14 cellular contexts compared by ENCODE assay signal in the genomic region with DNA sequence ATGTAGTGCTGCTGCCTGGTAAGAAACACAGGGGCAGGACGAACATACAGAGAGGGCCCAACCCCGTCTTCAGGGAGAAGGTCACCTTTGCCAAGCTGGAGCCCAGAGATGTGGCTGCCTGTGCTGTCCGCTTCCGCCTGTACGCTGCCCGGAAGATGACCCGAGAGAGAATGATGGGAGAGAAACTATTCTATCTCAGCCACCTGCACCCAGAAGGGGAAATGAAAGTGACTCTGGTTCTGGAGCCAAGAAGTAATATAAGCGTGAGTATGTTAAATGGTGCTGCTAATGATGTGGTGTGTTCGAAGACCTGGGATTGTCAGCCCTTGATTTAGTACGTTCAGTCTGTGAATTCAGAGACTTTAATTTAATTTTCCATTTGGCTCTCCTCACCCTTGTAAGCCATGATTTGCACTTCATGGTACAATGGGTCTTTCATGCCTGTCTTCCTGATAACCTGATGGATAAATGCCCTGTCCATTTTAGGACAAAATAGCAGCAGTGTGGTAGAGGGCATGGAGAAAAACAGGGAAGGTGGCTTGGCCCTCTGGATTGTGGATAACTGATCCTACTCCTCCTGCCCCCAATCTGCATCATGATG.
DNase-seq lines count a peak whose midpoint lies in the region; ATAC-seq, FAIRE-seq and TF ChIP-seq lines count a peak whose summit lies in the region.
"Had no signal": no experiment of that assay in that cellular context is flagged by ENCODE, and none has a peak within 500 bp of the region (broad histone marks: within the 10 kb centered on the region; RNA-seq: fewer than 3 reads in every experiment).

No MANE protein-coding gene starts in this region.

- H3K56ac ChIP-seq in mesendoderm (ENCODE audit: low read length) = no peak overlapping the region

- H3K9me3 ChIP-seq in hepatocyte (ENCODE audit: low read depth) (no peaks in the 10 kb centered on the region), SK-N-SH (no peaks in the 10 kb centered on the region)

- H3K27me3 ChIP-seq in hepatocyte = no peaks in the 10 kb centered on the region
- H3K27me3 ChIP-seq in mesendoderm (ENCODE audit: insufficient read depth, low read length, poor library complexity) = no peaks in the 10 kb centered on the region
- H3K27me3 ChIP-seq in SK-N-SH (ENCODE audit: insufficient read depth) = no peaks in the 10 kb centered on the region

- H3K4me1 ChIP-seq in hepatocyte (ENCODE audit: insufficient read depth) = no peaks in the 10 kb centered on the region
- no peaks in the 10 kb centered on the region for H3K4me1 ChIP-seq in mesendoderm (ENCODE audit: control insufficient read depth, low read depth, low read length)
- no peaks in the 10 kb centered on the region for H3K4me1 ChIP-seq in SK-N-SH (ENCODE audit: control insufficient read depth in 1 of 2, insufficient read depth in 2 of 2, low read depth in 1 of 2, low read length in 1 of 2)

- TF ChIP-seq RAD21 in SK-N-SH (IDR thresholded peaks at IDR 0.05; ENCODE audit: low read length) = no peak

- H3K9me2 ChIP-seq in hepatocyte (replicated peaks; ENCODE audit: insufficient read depth) = no peaks in the 10 kb centered on the region
- no peaks in the 10 kb centered on the region for H3K9me2 ChIP-seq in SK-N-SH

- no peaks in the 10 kb centered on the region for H3K79me1 ChIP-seq in mesendoderm (ENCODE audit: low read length)

- no peak overlapping the region for H4K5ac ChIP-seq in mesendoderm (ENCODE audit: low read length)

- no peak overlapping the region for H3K18ac ChIP-seq in mesendoderm (ENCODE audit: low read length)

- no peak overlapping the region for H3K4ac ChIP-seq in mesendoderm (ENCODE audit: low read depth, low read length)

- H4K20me1 ChIP-seq in hepatocyte (ENCODE audit: insufficient read depth, poor library complexity, severe bottlenecking) (no peaks in the 10 kb centered on the region), SK-N-SH (ENCODE audit: insufficient read depth) (no peaks in the 10 kb centered on the region)

- no peaks in the 10 kb centered on the region for H3F3A ChIP-seq in SK-N-SH (replicated peaks; ENCODE audit: insufficient read depth)

- H2AK5ac ChIP-seq in mesendoderm (ENCODE audit: low read length) = no peak overlapping the region

- no peak overlapping the region for H2BK5ac ChIP-seq in mesendoderm (ENCODE audit: low read length)

- FAIRE-seq in GM12891 (lab: Jason Lieb, UNC) = peak; percentile 96

- CTCF ChIA-PET in SK-N-SH (lab: Yijun Ruan, JAX) = no interaction called here

- H2AFZ ChIP-seq in hepatocyte (no peak overlapping the region), SK-N-SH (ENCODE audit: low read depth) (no peak overlapping the region)

- H3K27ac ChIP-seq in hepatocyte (no peak overlapping the region), mesendoderm (ENCODE audit: low read depth, low read length) (no peak overlapping the region), SK-N-SH (ENCODE audit: low read depth in 2 of 2, low read length in 1 of 2) (no peak overlapping the region)
- H3K27ac ChIP-seq: epithelial cell of prostate had no signal

- no peak overlapping the region for H3K4me3 ChIP-seq in hepatocyte
- H3K4me3 ChIP-seq in mesendoderm (ENCODE audit: low read length) = no peak overlapping the region
- no peak overlapping the region for H3K4me3 ChIP-seq in SK-N-SH (ENCODE audit: low read depth in 2 of 2, low read length in 1 of 2)

- ATAC-seq in GM19395 (IDR thresholded peaks at IDR 0.05; ENCODE audit: unreplicated experiment) = peak; percentile 92
- ATAC-seq in HG02943 (IDR thresholded peaks at IDR 0.05; ENCODE audit: low read depth, unreplicated experiment) = peak; percentile 89
- ATAC-seq: left colon; stimulated activated naive CD8-positive, alpha-beta T cell treated with anti-CD3 and anti-CD28 coated beads, Interleukin-15, Interleukin-2, amounts not matched to agents 100 U/mL and 50 U/mL, for 24 hours had no signal

- H3K23ac ChIP-seq in mesendoderm (ENCODE audit: low read length) = no peak overlapping the region

- WGBS in hepatocyte (ENCODE audit: low lambda C conversion rate, missing lambda C conversion rate) = 94% methylated on average over 10 of the region's 10 CpGs
- no CpG with 5 or more reads among the region's 10 CpGs for WGBS in mesendoderm (ENCODE audit: extremely low coverage, insufficient coverage, low lambda C conversion rate)
- WGBS in SK-N-SH (ENCODE audit: low lambda C conversion rate) = 63% methylated on average over 8 of the region's 10 CpGs

- no peak overlapping the region for H3K4me2 ChIP-seq in hepatocyte
- no peak overlapping the region for H3K4me2 ChIP-seq in mesendoderm (ENCODE audit: low read length)
- H3K4me2 ChIP-seq in SK-N-SH = no peak overlapping the region

- H3K79me2 ChIP-seq in hepatocyte = no peaks in the 10 kb centered on the region
- no peaks in the 10 kb centered on the region for H3K79me2 ChIP-seq in mesendoderm (ENCODE audit: control insufficient read depth, insufficient read depth, low read length)
- no peaks in the 10 kb centered on the region for H3K79me2 ChIP-seq in SK-N-SH (ENCODE audit: insufficient read depth)

- TF ChIP-seq POLR2A in GM12891 (IDR thresholded peaks at IDR 0.05; ENCODE audit: low read depth, low read length) = no peak

- H2BK15ac ChIP-seq in mesendoderm (replicated peaks; ENCODE audit: low read depth) = no peak overlapping the region

- TF ChIP-seq EP300 in SK-N-SH (IDR thresholded peaks at IDR 0.05; ENCODE audit: borderline replicate concordance in 1 of 2, low read depth in 1 of 2, low read length in 1 of 2) = no peak

- H2BK120ac ChIP-seq in mesendoderm (ENCODE audit: low read depth, low read length) = no peak overlapping the region

- POLR2A ChIA-PET in SK-N-SH (lab: Yijun Ruan, JAX) = no interaction called here

- TF ChIP-seq CTCF in hepatocyte (IDR thresholded peaks at IDR 0.05; ENCODE audit: poor library complexity) = no peak
- no peak for TF ChIP-seq CTCF in SK-N-SH (IDR thresholded peaks at IDR 0.05)

- H3K9ac ChIP-seq in mesendoderm (ENCODE audit: low read length) (no peak overlapping the region), SK-N-SH (no peak overlapping the region)

- H3K36me3 ChIP-seq in hepatocyte (replicated peaks; ENCODE audit: insufficient read depth, low read depth) = no peaks in the 10 kb centered on the region
- no peaks in the 10 kb centered on the region for H3K36me3 ChIP-seq in mesendoderm (ENCODE audit: control insufficient read depth, insufficient read depth, low read length)
- H3K36me3 ChIP-seq in SK-N-SH (replicated peaks in 1 of 2; ENCODE audit: control insufficient read depth in 1 of 2, insufficient read depth in 2 of 2, low read length in 1 of 2) = no peaks in the 10 kb centered on the region

- no peak for DNase-seq in GM12891 (ENCODE audit: insufficient read length, low spot score)
- DNase-seq in MV-4-11 (lab: John Stamatoyannopoulos, UW) = peak; percentile 54
- no peak for DNase-seq in hepatocyte (ENCODE audit: low spot score)
- DNase-seq in NCI-H1417 (lab: John Stamatoyannopoulos, UW) = no peak
- no peak for DNase-seq in mesendoderm
- no peak for DNase-seq in SK-N-SH
- DNase-seq: C1 segment of cervical spinal cord; NCI-H2227 treated with DMSO at 0.1 percent for 48 hours; stimulated activated naive CD8-positive, alpha-beta T cell treated with anti-CD3 and anti-CD28 coated beads, Interleukin-15, Interleukin-2, amounts not matched to agents 100 U/mL and 50 U/mL, for 24 hours; T1000 had no signal

- no peak overlapping the region for H4K8ac ChIP-seq in mesendoderm (ENCODE audit: low read depth, low read length)

TF ChIP-seq in GM12891, 5 proteins besides CTCF, POLR2A, EP300 and RAD21:
- peak; percentile 55 for TF ChIP-seq POU2F2 (IDR thresholded peaks at IDR 0.05; ENCODE audit: low read depth, low read length)
- no peak; the same call in 1 of the 2 replicates for TF ChIP-seq POLR2AphosphoS5 (IDR thresholded peaks at IDR 0.05; ENCODE audit: low read depth, low read length)
- no peak for TF ChIP-seq TAF1 (IDR thresholded peaks at IDR 0.05; ENCODE audit: low read depth, low read length)
- TF ChIP-seq SPI1 (IDR thresholded peaks at IDR 0.05; ENCODE audit: low read depth, low read length) = peak; percentile 99
- TF ChIP-seq PAX5 (IDR thresholded peaks at IDR 0.05; ENCODE audit: insufficient read depth, low read length, severe bottlenecking) = no peak

TF ChIP-seq in SK-N-SH, 30 proteins besides CTCF, POLR2A, EP300 and RAD21 (continues in another document):
- TF ChIP-seq YY1 (IDR thresholded peaks at IDR 0.05; ENCODE audit: low read depth) (no peak), GABPA (IDR thresholded peaks at IDR 0.05; ENCODE audit: low read depth) (no peak), RFX5 (IDR thresholded peaks at IDR 0.05; ENCODE audit: low read length) (no peak), FOSL2 (IDR thresholded peaks at IDR 0.05; ENCODE audit: borderline replicate concordance, low read depth) (no peak), TAF1 (IDR thresholded peaks at IDR 0.05; ENCODE audit: borderline replicate concordance, low read depth, low read length) (no peak), SMC3 (IDR thresholded peaks at IDR 0.05; ENCODE audit: low read depth, low read length) (no peak), EZH2phosphoT487 (IDR thresholded peaks at IDR 0.05; ENCODE audit: borderline replicate concordance, low read depth) (no peak), CHD2 (IDR thresholded peaks at IDR 0.05; ENCODE audit: low read length, partially characterized antibody) (no peak), POLR2AphosphoS5 (IDR thresholded peaks at IDR 0.05; ENCODE audit: low read depth, low read length) (no peak), SIN3A (IDR thresholded peaks at IDR 0.05; ENCODE audit: borderline replicate concordance, low read depth, low read length) (no peak)
- TF ChIP-seq, protein P1, sequence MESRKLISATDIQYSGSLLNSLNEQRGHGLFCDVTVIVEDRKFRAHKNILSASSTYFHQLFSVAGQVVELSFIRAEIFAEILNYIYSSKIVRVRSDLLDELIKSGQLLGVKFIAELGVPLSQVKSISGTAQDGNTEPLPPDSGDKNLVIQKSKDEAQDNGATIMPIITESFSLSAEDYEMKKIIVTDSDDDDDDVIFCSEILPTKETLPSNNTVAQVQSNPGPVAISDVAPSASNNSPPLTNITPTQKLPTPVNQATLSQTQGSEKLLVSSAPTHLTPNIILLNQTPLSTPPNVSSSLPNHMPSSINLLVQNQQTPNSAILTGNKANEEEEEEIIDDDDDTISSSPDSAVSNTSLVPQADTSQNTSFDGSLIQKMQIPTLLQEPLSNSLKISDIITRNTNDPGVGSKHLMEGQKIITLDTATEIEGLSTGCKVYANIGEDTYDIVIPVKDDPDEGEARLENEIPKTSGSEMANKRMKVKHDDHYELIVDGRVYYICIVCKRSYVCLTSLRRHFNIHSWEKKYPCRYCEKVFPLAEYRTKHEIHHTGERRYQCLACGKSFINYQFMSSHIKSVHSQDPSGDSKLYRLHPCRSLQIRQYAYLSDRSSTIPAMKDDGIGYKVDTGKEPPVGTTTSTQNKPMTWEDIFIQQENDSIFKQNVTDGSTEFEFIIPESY (IDR thresholded peaks at IDR 0.05; ENCODE audit: borderline replicate concordance, low read depth) = no peak
- TF ChIP-seq, protein P2, sequence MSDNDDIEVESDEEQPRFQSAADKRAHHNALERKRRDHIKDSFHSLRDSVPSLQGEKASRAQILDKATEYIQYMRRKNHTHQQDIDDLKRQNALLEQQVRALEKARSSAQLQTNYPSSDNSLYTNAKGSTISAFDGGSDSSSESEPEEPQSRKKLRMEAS (IDR thresholded peaks at IDR 0.05; ENCODE audit: low read depth) = no peak
